In genomic region chr20:54172532-54172855, GRCh38 we compare ENCODE assay signal across 11 cellular contexts. TPM values are rescaled to one million over a fixed set of nuclear protein-coding genes. Genes with fewer than 3 reads are reported as not detected.
DNase-seq lines count a peak whose midpoint lies in the region; ATAC-seq, FAIRE-seq and TF ChIP-seq lines count a peak whose summit lies in the region.
"Had no signal": no experiment of that assay in that cellular context is flagged by ENCODE, and none has a peak within 500 bp of the region (broad histone marks: within the 10 kb centered on the region; RNA-seq: fewer than 3 reads in every experiment).

No MANE protein-coding gene starts in this region.

- no peak for ATAC-seq in HG02571 (IDR thresholded peaks at IDR 0.05; ENCODE audit: unreplicated experiment)

- peaks cover 69% of the 10 kb centered on the region for H3K27me3 Mint-ChIP-seq in chondrocyte (ENCODE audit: low read depth)
- H3K27me3 Mint-ChIP-seq in nephron (ENCODE audit: low read depth) = peaks cover 95% of the 10 kb centered on the region

- FAIRE-seq in HTR-8/SVneo (lab: Jason Lieb, UNC) = no peak
- FAIRE-seq: RCC 7860 had no signal

- H3K27me3 ChIP-seq in colonic mucosa = peaks cover 47% of the 10 kb centered on the region

- H3K4me3 Mint-ChIP-seq in chondrocyte (ENCODE audit: unreplicated experiment) = peak overlapping the region; percentile 61
- peak overlapping the region; percentile 73 to 79 (median 76) for H3K4me3 Mint-ChIP-seq in nephron
- H3K4me3 Mint-ChIP-seq: immature natural killer cell; T-helper 2 cell treated with Interferon-gamma antibody and Interleukin-4, amounts not matched to agents 5 μg/mL and 100 μg/mL, for 36 hours had no signal

- TF ChIP-seq CTCF in chondrocyte (IDR thresholded peaks at IDR 0.05) (no peak), nephron (IDR thresholded peaks at IDR 0.05; ENCODE audit: unreplicated experiment in 3 of 3) (no peak), colonic mucosa (IDR thresholded peaks at IDR 0.05) (no peak)

- H3K9ac ChIP-seq in colonic mucosa (ENCODE audit: low read depth in 2 of 2, low read length in 2 of 2) = no peak overlapping the region

- peaks cover 23% of the 10 kb centered on the region for H3K4me1 Mint-ChIP-seq in chondrocyte (ENCODE audit: low read depth)
- H3K4me1 Mint-ChIP-seq in nephron = peaks cover 29% of the 10 kb centered on the region

- H3K4me3 ChIP-seq in colonic mucosa = no peak overlapping the region

- no peaks in the 10 kb centered on the region for H3K9me3 ChIP-seq in colonic mucosa

- intact Hi-C loops in colonic mucosa (cut with DNase I) = no loop called here

- peaks cover 9% of the 10 kb centered on the region for H3K4me1 ChIP-seq in colonic mucosa

- no peak overlapping the region for H3K27ac ChIP-seq in colonic mucosa

- H3K36me3 Mint-ChIP-seq in chondrocyte (ENCODE audit: low read depth) = peaks cover 1% of the 10 kb centered on the region
- H3K36me3 Mint-ChIP-seq in nephron (ENCODE audit: low read depth) = no peaks in the 10 kb centered on the region
- H3K36me3 Mint-ChIP-seq: immature natural killer cell had no signal

- no peaks in the 10 kb centered on the region for H3K36me3 ChIP-seq in colonic mucosa

- H3K27ac Mint-ChIP-seq in chondrocyte (ENCODE audit: unreplicated experiment) (no peak overlapping the region), nephron (no peak overlapping the region)
- H3K27ac Mint-ChIP-seq: immature natural killer cell; T-helper 2 cell treated with Interferon-gamma antibody and Interleukin-4, amounts not matched to agents 5 μg/mL and 100 μg/mL, for 36 hours had no signal

- H3K9me3 Mint-ChIP-seq in chondrocyte (ENCODE audit: low read depth) (no peaks in the 10 kb centered on the region), nephron (no peaks in the 10 kb centered on the region)
- H3K9me3 Mint-ChIP-seq: T-helper 2 cell treated with Interferon-gamma antibody and Interleukin-4, amounts not matched to agents 5 μg/mL and 100 μg/mL, for 36 hours had no signal

- DNase-seq in D341Med (ENCODE audit: low spot score) (peak; percentile 55), HuH-7.5 (ENCODE audit: low spot score) (peak; percentile 47), chondrocyte (ENCODE audit: low spot score) (no peak), colonic mucosa (no peak), HTR-8/SVneo (ENCODE audit: insufficient read length, low spot score) (no peak)
- DNase-seq: activated naive CD4-positive, alpha-beta T cell treated with anti-CD3 and anti-CD28 coated beads, Interleukin-2, amount 50 U/mL, for 16 hours; immature natural killer cell had no signal

RNA-seq across cellular contexts. Expression of gene CYP24A1, which starts 1.3 kb away (rescaled TPM):
- not detected in 3 replicates for total RNA-seq in chondrocyte
- under 1 TPM; 0.07 to 0.08 TPM for total RNA-seq in colonic mucosa

RNA-seq across cellular contexts. Expression of gene PFDN4, which starts 35.4 kb away (rescaled TPM):
- total RNA-seq in chondrocyte = 17.3 to 23.5 TPM (median 18.6 TPM) in 3 replicates
- total RNA-seq in colonic mucosa = 10 to 100 TPM; 18.7 to 19.0 TPM

Comparison
In these comparisons a context has a peak if more than half of its experiments do, and no peak if none do; other contexts are left out.
1. DNase-seq: peak in D341Med (single experiment) and HuH-7.5 (single experiment); none in chondrocyte (single experiment), colonic mucosa (single experiment) and HTR-8/SVneo (single experiment).